Comparison of ENCODE assay signal across 10 cellular contexts in the genomic region with DNA sequence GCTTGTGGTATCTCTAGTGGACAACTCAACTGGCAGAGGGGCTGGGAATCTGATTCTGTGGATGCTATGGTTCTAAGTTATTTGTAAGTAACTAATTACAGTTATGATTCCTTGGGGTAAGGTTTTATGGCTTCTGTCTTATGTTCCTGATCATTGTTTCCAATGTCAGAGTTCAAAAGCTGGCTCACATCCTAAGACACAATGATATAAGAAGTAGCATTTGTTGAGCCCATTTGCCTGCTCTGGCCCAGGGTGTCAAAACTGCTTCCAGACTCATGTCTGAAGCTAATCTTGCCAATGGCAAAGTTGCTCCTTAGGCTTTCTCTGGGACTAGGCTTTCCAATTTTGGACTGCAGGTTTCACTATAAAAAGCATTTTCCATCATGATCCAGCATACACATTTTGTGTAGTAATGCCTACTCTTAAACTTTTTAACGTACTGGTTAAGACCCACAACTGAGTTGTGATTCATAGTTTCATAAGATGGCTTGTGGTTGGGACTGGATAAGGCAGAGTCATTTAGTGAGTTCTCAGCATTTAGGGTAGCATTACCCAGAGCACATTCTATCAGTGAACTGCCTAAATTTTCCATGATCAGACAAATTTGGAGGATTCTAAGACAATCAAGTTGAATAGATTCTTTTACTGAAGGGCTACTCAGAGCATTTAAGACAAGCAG. TPM values are rescaled to one million over a fixed set of nuclear protein-coding genes. Genes with fewer than 3 reads are reported as not detected.
DNase-seq lines count a peak whose midpoint lies in the region; ATAC-seq and TF ChIP-seq lines count a peak whose summit lies in the region.
"Had no signal": no experiment of that assay in that cellular context is flagged by ENCODE, and none has a peak within 500 bp of the region (broad histone marks: within the 10 kb centered on the region; RNA-seq: fewer than 3 reads in every experiment).

No MANE protein-coding gene starts in this region.

- H3K9ac ChIP-seq in endodermal cell (ENCODE audit: extremely low read depth, low read length, poor library complexity, severe bottlenecking) = no peak overlapping the region

- peaks cover 83% of the 10 kb centered on the region for H3K36me3 Mint-ChIP-seq in endodermal cell (ENCODE audit: low read depth)

- H3K36me3 ChIP-seq in BE2C (peaks cover 89% of the 10 kb centered on the region), endodermal cell (ENCODE audit: control insufficient read depth, insufficient read depth, low read length) (peaks cover 93% of the 10 kb centered on the region)

- H3K4me3 ChIP-seq in BE2C (ENCODE audit: low read depth, low read length) (no peak overlapping the region), endodermal cell (ENCODE audit: low read length) (no peak overlapping the region)
- H3K4me3 ChIP-seq: coronary artery had no signal

- H3K27ac Mint-ChIP-seq in endodermal cell = no peak overlapping the region

- H3K4me1 ChIP-seq in BE2C = no peaks in the 10 kb centered on the region
- H3K4me1 ChIP-seq in endodermal cell (ENCODE audit: control insufficient read depth, insufficient read depth, low read length) = peaks cover 6% of the 10 kb centered on the region

- H3K4me3 Mint-ChIP-seq in endodermal cell = no peak overlapping the region
- H3K4me3 Mint-ChIP-seq: neural crest cell had no signal

- ATAC-seq in GM18858 (IDR thresholded peaks at IDR 0.05; ENCODE audit: unreplicated experiment) (peak; percentile 81), GM21447 (IDR thresholded peaks at IDR 0.05; ENCODE audit: unreplicated experiment) (peak; percentile 84), HG03442 (IDR thresholded peaks at IDR 0.05; ENCODE audit: unreplicated experiment) (peak; percentile 96)

- no peaks in the 10 kb centered on the region for H3K9me3 Mint-ChIP-seq in endodermal cell
- H3K9me3 Mint-ChIP-seq: neural crest cell had no signal

- H3K27ac ChIP-seq in endodermal cell (ENCODE audit: low read depth, low read length) = no peak overlapping the region
- H3K27ac ChIP-seq: coronary artery had no signal

- TF ChIP-seq CTCF in BE2C (IDR thresholded peaks at IDR 0.05; ENCODE audit: low read depth, low read length) (no peak), endodermal cell (conservative IDR thresholded peaks at IDR 0.05) (no peak)

- H3K27me3 ChIP-seq in BE2C (no peaks in the 10 kb centered on the region), endodermal cell (ENCODE audit: control insufficient read depth, insufficient read depth, low read length, poor library complexity, severe bottlenecking) (no peaks in the 10 kb centered on the region)

- H3K4me1 Mint-ChIP-seq in endodermal cell = peaks cover 15% of the 10 kb centered on the region

- H3K9me3 ChIP-seq in BE2C (no peaks in the 10 kb centered on the region), endodermal cell (ENCODE audit: control insufficient read depth, low read length) (no peaks in the 10 kb centered on the region)

- DNase-seq in fibroblast of peridontal ligament (ENCODE audit: extremely low read depth) = peak; percentile 60
- DNase-seq in BE2C = no peak
- no peak for DNase-seq in endodermal cell
- DNase-seq in superior temporal gyrus (ENCODE audit: extremely low spot score) = no peak
- DNase-seq: MM.1S had no signal

- WGBS in endodermal cell (ENCODE audit: insufficient coverage in 1 of 2, insufficient read length in 1 of 2), 2 experiments = 95 to 100% methylated on average over 1 of the region's 1 CpG

- H3K27me3 Mint-ChIP-seq in endodermal cell (ENCODE audit: insufficient read depth) = no peaks in the 10 kb centered on the region

RNA-seq across cellular contexts. Expression of a gene that starts 50.0 kb away (rescaled TPM):
- polyA plus RNA-seq in BE2C (2012; ENCODE audit: insufficient read depth, insufficient read length, low read depth) = 98.0 TPM
- 100 to 1,000 TPM; 283 to 302 TPM for total RNA-seq in endodermal cell
- 351 TPM for polyA plus RNA-seq in endodermal cell (2013, experiment 1 of 2)
- polyA plus RNA-seq in endodermal cell (2013, experiment 2 of 2) = 330 TPM
